10 cellular contexts compared by ENCODE assay signal in the genomic region with DNA sequence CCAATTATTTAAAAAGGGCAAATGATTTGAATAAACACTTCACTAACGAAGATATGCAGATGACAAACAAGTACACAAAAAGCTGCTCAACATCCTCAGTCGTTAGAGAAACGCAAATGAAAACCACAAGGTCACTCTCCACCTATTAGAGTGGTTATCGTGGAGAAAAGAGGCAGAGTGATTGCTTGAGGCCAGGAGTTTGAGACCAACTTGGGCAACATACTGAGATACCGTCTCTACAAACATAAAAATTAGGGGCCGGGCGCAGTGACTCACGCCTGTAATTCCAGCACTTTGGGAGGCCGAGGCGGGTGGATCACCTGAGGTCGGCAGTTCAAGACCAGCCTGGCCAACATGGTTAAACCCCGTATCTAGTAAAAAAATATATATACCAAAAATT. TPM values are rescaled to one million over a fixed set of nuclear protein-coding genes. Genes with fewer than 3 reads are reported as not detected.
"Had no signal": no experiment of that assay in that cellular context is flagged by ENCODE, and none has a peak within 500 bp of the region (broad histone marks: within the 10 kb centered on the region; RNA-seq: fewer than 3 reads in every experiment).

No MANE protein-coding gene starts in this region.

- H3K27ac ChIP-seq: HL-60, KMS-11 had no signal

- ATAC-seq: HepG2 had no signal

- FAIRE-seq: HepG2, HTR-8/SVneo had no signal

- DNase-seq: IMR-90, KBM-7, KG1 had no signal

- H3K4me2 ChIP-seq: KMS-11 had no signal

- H3K9ac ChIP-seq: KMS-11 had no signal

RNA-seq across cellular contexts. Expression of a gene that starts 39.4 kb away (rescaled TPM):
- total RNA-seq: HepG2, HT-29, IMR-90 had no signal
- polyA plus RNA-seq: IgD-negative memory B cell had no signal

RNA-seq across cellular contexts. Expression of a gene that starts 45.0 kb away (rescaled TPM):
- total RNA-seq: HepG2, HT1080 had no signal
- polyA plus RNA-seq: IgD-negative memory B cell had no signal
